1 cellular context compared by ENCODE assay signal in genomic region chr1:42925132-42925769, GRCh38.
TF ChIP-seq lines count a peak whose summit lies in the region.

No MANE protein-coding gene starts in this region.

TF ChIP-seq in HCT116, 20 proteins besides CTCF, POLR2A, EP300 and RAD21 (continued from another document):
- no peak for TF ChIP-seq SRF (IDR thresholded peaks at IDR 0.05; ENCODE audit: low read depth)
- TF ChIP-seq JUND (IDR thresholded peaks at IDR 0.05): no peak
- no peak for TF ChIP-seq SP1 (IDR thresholded peaks at IDR 0.05; ENCODE audit: low read depth)
- no peak for TF ChIP-seq TCF7L2 (IDR thresholded peaks at IDR 0.05; ENCODE audit: borderline replicate concordance, extremely low read depth, insufficient read depth, insufficient read length)
TF ChIP-seq in HCT116: peak in this region for 0.
